ENCODE assay signal across 19 cellular contexts in genomic region chr2:100012575-100012974, GRCh38.
"Had no signal": no experiment of that assay in that cellular context is flagged by ENCODE, and none has a peak within 500 bp of the region (broad histone marks: within the 10 kb centered on the region; RNA-seq: fewer than 3 reads in every experiment).

No MANE protein-coding gene starts in this region.

- H3K4me3 ChIP-seq: coronary artery, gastrocnemius medialis, heart right ventricle, ovary, right lobe of liver, spleen, stomach, testis, upper lobe of left lung had no signal

- H3K36me3 ChIP-seq: gastrocnemius medialis, heart right ventricle, ovary, right lobe of liver, upper lobe of left lung had no signal

- H3K27me3 Mint-ChIP-seq: activated CD4-positive, alpha-beta T cell treated with anti-CD3 and anti-CD28 coated beads, Interleukin-2, amount 10 ng/mL, durations not matched to agents 24 days and 14 days had no signal

- H3K27ac Mint-ChIP-seq: activated CD4-positive, alpha-beta T cell treated with anti-CD3 and anti-CD28 coated beads, Interleukin-2, amount 10 ng/mL, durations not matched to agents 24 days and 14 days; activated CD8-positive, alpha-beta T cell treated with anti-CD3 and anti-CD28 coated beads, Interleukin-2, amount 10 ng/mL, durations not matched to agents 7 days and 5 days; activated T-helper 1 cell treated with anti-CD3 and anti-CD28 coated beads, Interleukin-12 subunit alpha, Interleukin-12 subunit beta, Interleukin-2, Interleukin-4 antibody, amounts not matched to agents 30 ng/mL and 10 ng/mL and 1 ng/mL, durations not matched to agents 14 hours and 24 hours and 36 hours; nephron progenitor cell; T-helper 2 cell treated with Interferon-gamma antibody and Interleukin-4, amounts not matched to agents 5 μg/mL and 100 μg/mL, for 36 hours had no signal

- H3K4me3 Mint-ChIP-seq: activated CD4-positive, alpha-beta T cell treated with anti-CD3 and anti-CD28 coated beads, Interleukin-2, amount 10 ng/mL, durations not matched to agents 24 days and 14 days; activated CD8-positive, alpha-beta T cell treated with anti-CD3 and anti-CD28 coated beads, Interleukin-2, amount 10 ng/mL, durations not matched to agents 7 days and 5 days; activated T-helper 1 cell treated with anti-CD3 and anti-CD28 coated beads, Interleukin-12 subunit alpha, Interleukin-12 subunit beta, Interleukin-2, Interleukin-4 antibody, amounts not matched to agents 30 ng/mL and 10 ng/mL and 1 ng/mL, durations not matched to agents 14 hours and 24 hours and 36 hours; nephron progenitor cell; T-helper 2 cell treated with Interferon-gamma antibody and Interleukin-4, amounts not matched to agents 5 μg/mL and 100 μg/mL, for 36 hours had no signal

- H3K27ac ChIP-seq: coronary artery, gastrocnemius medialis, ovary, right lobe of liver, spleen, stomach, testis, upper lobe of left lung had no signal

- H3K4me1 Mint-ChIP-seq: activated CD4-positive, alpha-beta T cell treated with anti-CD3 and anti-CD28 coated beads, Interleukin-2, amount 10 ng/mL, durations not matched to agents 24 days and 14 days had no signal

- DNase-seq: activated CD4-positive, alpha-beta T cell treated with anti-CD3 and anti-CD28 coated beads, Interleukin-2, amount 10 ng/mL, durations not matched to agents 24 days and 14 days; activated CD4-positive, CD25-positive, alpha-beta regulatory T cell; activated CD8-positive, alpha-beta memory T cell treated with anti-CD3 and anti-CD28 coated beads, Interleukin-2, amount 50 U/mL, for 48 hours; activated CD8-positive, alpha-beta T cell treated with anti-CD3 and anti-CD28 coated beads, Interleukin-2, amount 10 ng/mL, durations not matched to agents 7 days and 5 days; activated naive CD4-positive, alpha-beta T cell; caudate nucleus; effector CD4-positive, alpha-beta T cell; gastrocnemius medialis; heart right ventricle; nephron progenitor cell; ovary; right lobe of liver; spleen; stomach; testis; upper lobe of left lung had no signal

- ATAC-seq: activated CD8-positive, alpha-beta T cell treated with anti-CD3 and anti-CD28 coated beads, Interleukin-2, amount 10 ng/mL, durations not matched to agents 7 days and 5 days; gastrocnemius medialis; heart right ventricle; right lobe of liver had no signal

- H3K4me1 ChIP-seq: gastrocnemius medialis, testis had no signal

- H3K27me3 ChIP-seq: heart right ventricle, ovary, right lobe of liver, spleen, stomach, testis, upper lobe of left lung had no signal

- H3K9me3 ChIP-seq: gastrocnemius medialis, heart right ventricle, ovary, right lobe of liver, spleen, stomach, testis, upper lobe of left lung had no signal

- H3K9me3 Mint-ChIP-seq: activated CD4-positive, alpha-beta T cell treated with anti-CD3 and anti-CD28 coated beads, Interleukin-2, amount 10 ng/mL, durations not matched to agents 24 days and 14 days; activated T-helper 1 cell treated with anti-CD3 and anti-CD28 coated beads, Interleukin-12 subunit alpha, Interleukin-12 subunit beta, Interleukin-2, Interleukin-4 antibody, amounts not matched to agents 30 ng/mL and 10 ng/mL and 1 ng/mL, durations not matched to agents 14 hours and 24 hours and 36 hours; nephron progenitor cell; T-helper 2 cell treated with Interferon-gamma antibody and Interleukin-4, amounts not matched to agents 5 μg/mL and 100 μg/mL, for 36 hours had no signal
